8 cellular contexts compared by ENCODE assay signal in the genomic region with DNA sequence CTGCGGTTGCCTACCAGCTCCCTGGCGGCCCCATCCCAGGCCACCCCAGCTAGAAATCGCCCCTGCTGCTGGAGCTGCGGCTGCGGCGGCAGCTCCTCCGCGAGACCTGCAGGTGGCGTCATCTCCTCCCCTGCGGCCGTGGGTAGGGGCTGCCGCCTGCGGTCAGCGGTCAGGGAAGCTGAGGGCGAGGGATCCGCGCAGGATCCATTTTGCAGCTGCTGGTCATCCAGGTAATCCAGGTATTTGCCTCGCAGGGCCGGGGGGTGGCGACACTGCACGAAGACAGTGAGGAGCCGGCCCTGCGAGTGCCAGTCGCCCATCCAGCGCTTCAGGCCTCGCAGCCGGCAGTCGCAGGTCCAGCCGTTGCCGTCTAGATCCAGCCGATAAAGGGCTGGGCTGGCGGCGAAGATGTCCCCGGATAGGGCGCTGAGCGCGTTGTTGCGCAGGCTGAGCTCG. TPM values are rescaled to one million over a fixed set of nuclear protein-coding genes. Genes with fewer than 3 reads are reported as not detected.
DNase-seq lines count a peak whose midpoint lies in the region; ATAC-seq, FAIRE-seq and TF ChIP-seq lines count a peak whose summit lies in the region.

No MANE protein-coding gene starts in this region.

- H3K27me3 ChIP-seq in WERI-Rb-1 (ENCODE audit: insufficient read depth, low read depth, severe bottlenecking), result peaks cover 99% of the 10 kb centered on the region

- H3K36me3 ChIP-seq in WERI-Rb-1, result no peaks in the 10 kb centered on the region

- no peak overlapping the region for H3K27ac ChIP-seq in WERI-Rb-1

- ATAC-seq in natural killer cell (peak; percentile 27 to 48 (median 48)), GM19324 (IDR thresholded peaks at IDR 0.05; ENCODE audit: low FRiP score, unreplicated experiment) (no peak), HG03039 (IDR thresholded peaks at IDR 0.05; ENCODE audit: unreplicated experiment) (no peak), GM18520 (IDR thresholded peaks at IDR 0.05; ENCODE audit: unreplicated experiment) (no peak)

- peak overlapping the region; percentile 79 for H3K4me3 Mint-ChIP-seq in natural killer cell

- DNase-seq in COR-L47 (lab: John Stamatoyannopoulos, UW) (peak; percentile 83), HuH-7.5 (ENCODE audit: low spot score) (peak; percentile 96), WERI-Rb-1 (peak; percentile 70), frontal cortex (ENCODE audit: low spot score in 2 of 2) (peak; percentile 73), natural killer cell (peak; percentile 24)

- H3K9me3 ChIP-seq in WERI-Rb-1 (ENCODE audit: severe bottlenecking), result no peaks in the 10 kb centered on the region

- peak overlapping the region; percentile 26 for H3K4me3 ChIP-seq in WERI-Rb-1 (ENCODE audit: low read depth, low read length)

- H3K27me3 Mint-ChIP-seq in natural killer cell (ENCODE audit: low read depth in 2 of 2), result peaks cover 48 to 55% of the 10 kb centered on the region in 2 donors

- FAIRE-seq in frontal cortex (lab: Jason Lieb, UNC), result no peak

- peaks cover 14 to 17% of the 10 kb centered on the region in 2 donors for H3K4me1 Mint-ChIP-seq in natural killer cell

- H3K9me3 Mint-ChIP-seq in natural killer cell, result no peaks in the 10 kb centered on the region

- TF ChIP-seq CTCF in WERI-Rb-1 (IDR thresholded peaks at IDR 0.05; ENCODE audit: low read depth, low read length) (peak; percentile 79), natural killer cell (IDR thresholded peaks at IDR 0.05) (peak; percentile 54)

- intact Hi-C loops in natural killer cell (cut with micrococcal nuclease), result loop anchor here (1.0 kb wide), 2 partner anchors 146 to 150 kb away; no protein-coding TSS in a partner anchor

- no peak overlapping the region for H3K27ac Mint-ChIP-seq in natural killer cell

- H3K36me3 Mint-ChIP-seq in natural killer cell, result no peaks in the 10 kb centered on the region

RNA-seq across cellular contexts. Expression of gene TRIL, which starts 1.5 kb away (rescaled TPM):
- total RNA-seq in frontal cortex (17.5 TPM), natural killer cell (under 1 TPM in 1 of 3 donors, not detected in 2; 0.07 TPM)

Comparison
In these comparisons a context has a peak if more than half of its experiments do, and no peak if none do; other contexts are left out.
1. DNase-seq: peak in every context shown above with its lines; median percentile 96 in HuH-7.5; 83 in COR-L47; 73 in frontal cortex; 70 in WERI-Rb-1; 24 in natural killer cell.
2. ATAC-seq: peak in natural killer cell (3 of 3); none in GM19324 (single experiment), HG03039 (single experiment) and GM18520 (single experiment).
3. RNA of gene TRIL, which starts 1.5 kb away (total RNA-seq): 17.5 TPM in frontal cortex (single experiment); 0.07 TPM in natural killer cell; every median in the first group is over 10 times any median in the second.